17 cellular contexts compared by ENCODE assay signal in genomic region chr17:1625053-1625452, GRCh38. TPM values are rescaled to one million over a fixed set of nuclear protein-coding genes. Genes with fewer than 3 reads are reported as not detected.
DNase-seq lines count a peak whose midpoint lies in the region; ATAC-seq, FAIRE-seq and TF ChIP-seq lines count a peak whose summit lies in the region.
"Had no signal": no experiment of that assay in that cellular context is flagged by ENCODE, and none has a peak within 500 bp of the region (broad histone marks: within the 10 kb centered on the region; RNA-seq: fewer than 3 reads in every experiment).

No MANE protein-coding gene starts in this region.

- H3K36me3 ChIP-seq in BLaER1 (no peaks in the 10 kb centered on the region), bronchial epithelial cell (ENCODE audit: control insufficient read depth, insufficient read depth, low read length) (peaks cover 7% of the 10 kb centered on the region), lower lobe of right lung (peaks cover 25% of the 10 kb centered on the region)

- TF ChIP-seq CTCF in bronchial epithelial cell (IDR thresholded peaks at IDR 0.05; ENCODE audit: insufficient read depth, low read length, severe bottlenecking) (no peak), neural crest cell (conservative IDR thresholded peaks at IDR 0.05) (no peak), lower lobe of right lung (IDR thresholded peaks at IDR 0.05) (no peak)

- H3K4me2 ChIP-seq in BLaER1, result peak overlapping the region; percentile 100
- H3K4me2 ChIP-seq: GM23338 had no signal

- peak; percentile 13 for FAIRE-seq in bronchial epithelial cell (lab: Jason Lieb, UNC)
- FAIRE-seq: A204.1 had no signal

- intact Hi-C loops in lower lobe of right lung (cut with DNase I), result loop anchor here (5.0 kb wide), 1 partner anchor 48 kb away; no protein-coding TSS in a partner anchor

- H3K27ac Mint-ChIP-seq in IgD-negative memory B cell (peak overlapping the region in 2 of 3 donors; percentile 40 to 95), neural crest cell (ENCODE audit: unreplicated experiment) (no peak overlapping the region)
- H3K27ac Mint-ChIP-seq: GM23338 had no signal

- H3K27ac ChIP-seq in BLaER1, result no peak overlapping the region
- no peak overlapping the region for H3K27ac ChIP-seq in lower lobe of right lung
- H3K27ac ChIP-seq: SK-N-MC had no signal

- H3K36me3 Mint-ChIP-seq in IgD-negative memory B cell, result peaks cover 3% of the 10 kb centered on the region
- H3K36me3 Mint-ChIP-seq in neural crest cell (ENCODE audit: low read depth), result no peaks in the 10 kb centered on the region

- H3K27me3 ChIP-seq in BLaER1, result no peaks in the 10 kb centered on the region; the same call in 1 of the 2 replicates
- H3K27me3 ChIP-seq in bronchial epithelial cell (ENCODE audit: control insufficient read depth, insufficient read depth, low read length), result no peaks in the 10 kb centered on the region
- no peaks in the 10 kb centered on the region for H3K27me3 ChIP-seq in lower lobe of right lung (ENCODE audit: low read depth)

- H3K9me3 Mint-ChIP-seq in IgD-negative memory B cell, result no peaks in the 10 kb centered on the region
- H3K9me3 Mint-ChIP-seq in neural crest cell, result no peaks in the 10 kb centered on the region
- H3K9me3 Mint-ChIP-seq: GM23338 had no signal

- H3K9ac ChIP-seq in BLaER1, result no peak overlapping the region

- H3K4me1 Mint-ChIP-seq in IgD-negative memory B cell, result peaks cover 18 to 28% (median 23%) of the 10 kb centered on the region in 3 donors
- peaks cover 26% of the 10 kb centered on the region for H3K4me1 Mint-ChIP-seq in neural crest cell

- DNase-seq in bronchial epithelial cell (ENCODE audit: low read depth), result no peak
- no peak for DNase-seq in neural crest cell (ENCODE audit: low read depth, low spot score)
- no peak for DNase-seq in NK-92 treated with Interleukin-12 subunit alpha and Interleukin-12 subunit beta, amount 100 ng/mL, for 24 hours (lab: John Stamatoyannopoulos, UW)
- DNase-seq in NCI-H748 (lab: John Stamatoyannopoulos, UW; ENCODE audit: unreplicated experiment), result no peak
- DNase-seq in lower lobe of right lung, result no peak
- no peak for DNase-seq in KBM-7
- DNase-seq: COR-L47, NCI-H1436, NCI-H2029 treated with DMSO at 0.1 percent for 48 hours, NCI-H774 had no signal

- ATAC-seq in lower lobe of right lung, result no peak
- ATAC-seq: GM23338, K562 had no signal

- H3K4me3 ChIP-seq in BLaER1, result no peak overlapping the region
- H3K4me3 ChIP-seq in bronchial epithelial cell (ENCODE audit: low read depth, low read length), result no peak overlapping the region
- H3K4me3 ChIP-seq in lower lobe of right lung, result no peak overlapping the region
- H3K4me3 ChIP-seq: GM23338, K562, SK-N-MC had no signal

- in situ Hi-C loops in KBM-7 (cut with MboI; ENCODE audit: low pct_unique_long_range_greater_than_20kb, low sequenced_read_pairs), result loop anchor here (10.0 kb wide), 1 partner anchor 50 kb away; no protein-coding TSS in a partner anchor

- H3K4me3 Mint-ChIP-seq in IgD-negative memory B cell (peak overlapping the region in 3 of 4 donors; percentile 45 to 93 (median 83)), neural crest cell (peak overlapping the region; percentile 75)

- H3K4me1 ChIP-seq in BLaER1 (peaks cover 63% of the 10 kb centered on the region), lower lobe of right lung (peaks cover 40% of the 10 kb centered on the region)

- no peaks in the 10 kb centered on the region for H4K20me1 ChIP-seq in BLaER1

- H3K27me3 Mint-ChIP-seq in IgD-negative memory B cell, result no peaks in the 10 kb centered on the region
- H3K27me3 Mint-ChIP-seq in neural crest cell (ENCODE audit: low read depth), result peaks cover 22% of the 10 kb centered on the region

- no peaks in the 10 kb centered on the region for H3K9me3 ChIP-seq in BLaER1
- no peaks in the 10 kb centered on the region for H3K9me3 ChIP-seq in lower lobe of right lung

RNA-seq across cellular contexts. Expression of gene SLC43A2, which starts 3.6 kb away (rescaled TPM):
- 27.3 TPM for polyA plus RNA-seq in IgD-negative memory B cell
- total RNA-seq in bronchial epithelial cell (2.4 and 2.9 TPM in 2 replicates), neural crest cell (13.9 and 15.5 TPM in 2 replicates), lower lobe of right lung (44.6 TPM)

RNA-seq across cellular contexts. Expression of gene SCARF1, which starts 20.5 kb away (rescaled TPM):
- 0.19 TPM for polyA plus RNA-seq in IgD-negative memory B cell
- total RNA-seq in bronchial epithelial cell (0.38 and 0.53 TPM in 2 replicates), neural crest cell (0.42 and 1.1 TPM in 2 replicates), lower lobe of right lung (37.4 TPM)
- total RNA-seq: NCI-H460 had no signal

RNA-seq across cellular contexts. Expression of gene RILP, which starts 24.6 kb away (rescaled TPM):
- polyA plus RNA-seq in IgD-negative memory B cell, result 2.6 TPM
- 3.4 and 3.8 TPM in 2 replicates for total RNA-seq in bronchial epithelial cell
- 1.2 and 1.8 TPM in 2 replicates for total RNA-seq in neural crest cell
- total RNA-seq in lower lobe of right lung, result 41.5 TPM

RNA-seq across cellular contexts. Expression of gene PRPF8, which starts 59.6 kb away (rescaled TPM):
- 156 TPM for polyA plus RNA-seq in IgD-negative memory B cell
- total RNA-seq in bronchial epithelial cell (57.7 and 71.0 TPM in 2 replicates), neural crest cell (449 and 459 TPM in 2 replicates), lower lobe of right lung (280 TPM)

Comparison
In these comparisons a context has a peak if more than half of its experiments do, and no peak if none do; other contexts are left out.
1. RNA of gene SCARF1, which starts 20.5 kb away (total RNA-seq): 37.4 TPM in lower lobe of right lung (single experiment); 0.38 to 0.53 TPM in bronchial epithelial cell and 0.42 to 1.1 TPM in neural crest cell; every median in the first group is over 10 times any median in the second.